In the genomic region with DNA sequence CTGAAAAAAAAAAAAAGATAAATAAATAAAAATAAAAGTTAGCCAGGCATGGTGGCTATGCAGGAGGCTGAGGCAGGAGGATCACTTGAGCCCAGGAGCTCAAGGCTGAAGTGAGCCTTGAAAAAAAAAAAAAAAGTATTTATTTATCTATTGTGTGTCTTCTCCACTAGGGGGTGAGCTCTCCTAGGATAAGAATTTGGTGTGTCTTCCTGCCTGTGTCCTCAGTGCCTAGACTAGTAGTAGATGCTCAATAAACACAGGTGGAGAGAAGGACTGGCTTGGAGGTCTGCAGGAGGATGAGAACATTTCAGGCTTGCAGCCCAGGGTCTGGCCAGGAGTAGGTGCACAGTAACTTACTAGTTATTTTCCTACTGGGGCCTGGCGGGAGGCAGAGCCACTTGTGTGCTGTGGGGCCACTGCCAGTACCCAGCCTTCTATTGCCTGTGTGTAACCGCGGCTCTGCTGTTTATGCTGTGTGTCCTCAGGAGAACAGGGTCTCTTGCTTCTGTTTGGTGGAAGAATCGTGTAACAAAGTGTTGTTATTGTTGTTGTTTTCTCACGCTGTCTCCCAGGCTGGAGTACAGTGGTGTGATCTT, we compare ENCODE assay signal across 8 cellular contexts. TPM values are rescaled to one million over a fixed set of nuclear protein-coding genes. Genes with fewer than 3 reads are reported as not detected.
DNase-seq lines count a peak whose midpoint lies in the region; ATAC-seq and TF ChIP-seq lines count a peak whose summit lies in the region.

No MANE protein-coding gene starts in this region.

- H3K36me3 Mint-ChIP-seq in HFFc6 (ENCODE audit: low read depth), result no peaks in the 10 kb centered on the region
- no peaks in the 10 kb centered on the region for H3K36me3 Mint-ChIP-seq in activated CD4-positive, alpha-beta memory T cell treated with anti-CD3 and anti-CD28 coated beads, Interleukin-2, amount 10 ng/mL, durations not matched to agents 7 days and 5 days (ENCODE audit: low read depth)

- TF ChIP-seq CTCF in HFFc6 (IDR thresholded peaks at IDR 0.05), result peak; percentile 89
- peak; percentile 36 for TF ChIP-seq CTCF in foreskin fibroblast (IDR thresholded peaks at IDR 0.05; ENCODE audit: low read depth, low read length)
- TF ChIP-seq CTCF in transverse colon (IDR thresholded peaks at IDR 0.05), result peak; percentile 47 to 79 (median 55)

- CTCF ChIA-PET in activated CD4-positive, alpha-beta memory T cell treated with anti-CD3 and anti-CD28 coated beads, Interleukin-2, amount 10 ng/mL, durations not matched to agents 7 days and 5 days (lab: Charles Lee), result interaction anchor here (0.6 to 8.0 kb wide), 31 partner anchors 10 to 369 kb away, joined by 3 to 197 read pairs (median 4); a partner anchor contains a TSS

- POLR2A ChIA-PET in activated CD4-positive, alpha-beta memory T cell treated with anti-CD3 and anti-CD28 coated beads, Interleukin-2, amount 10 ng/mL, durations not matched to agents 7 days and 5 days (lab: Charles Lee), result interaction anchor here (0.9 to 1.0 kb wide), 2 partner anchors 83 to 103 kb away, joined by 3 read pairs; no protein-coding TSS in a partner anchor

- H3K4me1 Mint-ChIP-seq in HFFc6 (ENCODE audit: low read depth), result peaks cover 7% of the 10 kb centered on the region; the same call in 1 of the 2 replicates
- H3K4me1 Mint-ChIP-seq in activated CD4-positive, alpha-beta memory T cell treated with anti-CD3 and anti-CD28 coated beads, Interleukin-2, amount 10 ng/mL, durations not matched to agents 7 days and 5 days, result peaks cover 20% of the 10 kb centered on the region

- no peak overlapping the region for H3K27ac ChIP-seq in transverse colon

- no peak for TF ChIP-seq POLR2A in transverse colon (IDR thresholded peaks at IDR 0.05)

- peaks cover 25% of the 10 kb centered on the region for H3K27me3 ChIP-seq in transverse colon

- no peak for ATAC-seq in GM21390 (IDR thresholded peaks at IDR 0.05; ENCODE audit: unreplicated experiment)

- H3K4me3 ChIP-seq in foreskin fibroblast (ENCODE audit: low read depth in 1 of 2, low read length in 2 of 2), result no peak overlapping the region
- no peak overlapping the region for H3K4me3 ChIP-seq in transverse colon

- peak; percentile 68 for DNase-seq in DMS 273 (lab: John Stamatoyannopoulos, UW; ENCODE audit: unreplicated experiment)
- DNase-seq in HFFc6, result peak; percentile 45
- peak; percentile 33 for DNase-seq in SIG-M5 (lab: John Stamatoyannopoulos, UW)
- DNase-seq in foreskin fibroblast, result peak in 1 of 2 donors; percentile 54
- DNase-seq in transverse colon, result no peak
- DNase-seq in occipital lobe (lab: John Stamatoyannopoulos, UW), result no peak
- DNase-seq in activated CD4-positive, alpha-beta memory T cell treated with anti-CD3 and anti-CD28 coated beads, Interleukin-2, amount 10 ng/mL, durations not matched to agents 7 days and 5 days, result no peak

- peaks cover 21% of the 10 kb centered on the region for H3K27me3 Mint-ChIP-seq in HFFc6 (ENCODE audit: insufficient read depth)
- peaks cover 4% of the 10 kb centered on the region for H3K27me3 Mint-ChIP-seq in activated CD4-positive, alpha-beta memory T cell treated with anti-CD3 and anti-CD28 coated beads, Interleukin-2, amount 10 ng/mL, durations not matched to agents 7 days and 5 days

- H3K9me3 ChIP-seq in transverse colon, result no peaks in the 10 kb centered on the region

- H3K4me3 Mint-ChIP-seq in HFFc6, result no peak overlapping the region
- H3K4me3 Mint-ChIP-seq in activated CD4-positive, alpha-beta memory T cell treated with anti-CD3 and anti-CD28 coated beads, Interleukin-2, amount 10 ng/mL, durations not matched to agents 7 days and 5 days, result no peak overlapping the region

- no peaks in the 10 kb centered on the region for H3K36me3 ChIP-seq in transverse colon

- TF ChIP-seq EP300 in transverse colon (IDR thresholded peaks at IDR 0.05; ENCODE audit: low read depth), result no peak

- no peaks in the 10 kb centered on the region for H3K9me3 Mint-ChIP-seq in HFFc6
- no peaks in the 10 kb centered on the region for H3K9me3 Mint-ChIP-seq in activated CD4-positive, alpha-beta memory T cell treated with anti-CD3 and anti-CD28 coated beads, Interleukin-2, amount 10 ng/mL, durations not matched to agents 7 days and 5 days

- in situ Hi-C loops in transverse colon (cut with MboI; ENCODE audit: low pct_ligation_motif_present in 1 of 4, low pct_unique_long_range_greater_than_20kb in 1 of 4, low sequenced_read_pairs in 3 of 4), result loop anchor here (5.0 to 10.0 kb wide), 2 partner anchors 76 to 79 kb away; no protein-coding TSS in a partner anchor

- intact Hi-C loops in transverse colon (cut with DNase I; ENCODE audit: low total_unique reads), result no loop called here

- WGBS in transverse colon (ENCODE audit: low coverage in 1 of 2), 2 donors, result 86% methylated on average over 5 of the region's 5 CpGs; no CpG with 5 or more reads in 1 of the 2 donors

- H3K27ac Mint-ChIP-seq in HFFc6, result no peak overlapping the region
- H3K27ac Mint-ChIP-seq in activated CD4-positive, alpha-beta memory T cell treated with anti-CD3 and anti-CD28 coated beads, Interleukin-2, amount 10 ng/mL, durations not matched to agents 7 days and 5 days, result no peak overlapping the region

- H3K4me1 ChIP-seq in transverse colon, result peaks cover 0 to 9% (median 5%) of the 10 kb centered on the region in 4 donors

RNA-seq across cellular contexts. Expression of a gene that starts 5.4 kb away (rescaled TPM):
- total RNA-seq in HFFc6 (2021; fragmentation: NEBNext Ultra II Directional; extraction: Animal tissue kit (Norgen Biotek cat#: 25700)), result under 1 TPM; 0.21 to 0.88 (median 0.60) TPM
- total RNA-seq in transverse colon, result 1 to 10 TPM in 2 of 4 donors, under 1 TPM in 1, not detected in 1; 0.68 to 2.4 (median 1.1) TPM
- 9.5 TPM for total RNA-seq in occipital lobe
- 1 to 10 TPM; 3.8 to 5.4 TPM for total RNA-seq in activated CD4-positive, alpha-beta memory T cell treated with anti-CD3 and anti-CD28 coated beads, Interleukin-2, amount 10 ng/mL, durations not matched to agents 7 days and 5 days

RNA-seq across cellular contexts. Expression of a gene that starts 37.1 kb away (rescaled TPM):
- total RNA-seq in HFFc6 (2021; fragmentation: NEBNext Ultra II Directional; extraction: Animal tissue kit (Norgen Biotek cat#: 25700)), result 10 to 100 TPM; 46.2 to 49.5 (median 47.1) TPM
- total RNA-seq in transverse colon, result 100 to 1,000 TPM in 2 of 4 donors, 10 to 100 TPM in 2; 61.1 to 410 (median 171) TPM
- 71.0 TPM for total RNA-seq in occipital lobe
- 10 to 100 TPM; 53.2 to 55.3 TPM for total RNA-seq in activated CD4-positive, alpha-beta memory T cell treated with anti-CD3 and anti-CD28 coated beads, Interleukin-2, amount 10 ng/mL, durations not matched to agents 7 days and 5 days

RNA-seq across cellular contexts. Expression of a gene that starts 45.7 kb away (rescaled TPM):
- under 1 TPM in 1 of 6 experiments, not detected in 5; 0.33 TPM for total RNA-seq in HFFc6 (2021; fragmentation: NEBNext Ultra II Directional; extraction: Animal tissue kit (Norgen Biotek cat#: 25700))
- total RNA-seq in transverse colon (under 1 TPM in 2 of 4 donors, not detected in 2; 0.32 to 0.41 TPM), occipital lobe (not detected)
- total RNA-seq in activated CD4-positive, alpha-beta memory T cell treated with anti-CD3 and anti-CD28 coated beads, Interleukin-2, amount 10 ng/mL, durations not matched to agents 7 days and 5 days, result not detected

RNA-seq across cellular contexts. Expression of a gene that starts 50.9 kb away (rescaled TPM):
- total RNA-seq in HFFc6 (2021; fragmentation: NEBNext Ultra II Directional; extraction: Animal tissue kit (Norgen Biotek cat#: 25700)), result under 1 TPM; 0.33 to 0.90 (median 0.51) TPM
- under 1 TPM in 2 of 4 donors, not detected in 2; 0.41 to 0.64 TPM for total RNA-seq in transverse colon
- 0.47 TPM for total RNA-seq in occipital lobe
- total RNA-seq in activated CD4-positive, alpha-beta memory T cell treated with anti-CD3 and anti-CD28 coated beads, Interleukin-2, amount 10 ng/mL, durations not matched to agents 7 days and 5 days, result under 1 TPM; 0.73 to 0.86 TPM

Comparison
In these comparisons a context has a peak if more than half of its experiments do, and no peak if none do; other contexts are left out.
1. DNase-seq: peak in DMS 273 (single experiment), HFFc6 (single experiment) and SIG-M5 (single experiment); none in transverse colon (single experiment), occipital lobe (single experiment) and activated CD4-positive, alpha-beta memory T cell treated with anti-CD3 and anti-CD28 coated beads, Interleukin-2, amount 10 ng/mL, durations not matched to agents 7 days and 5 days (single experiment).
2. CTCF ChIP-seq: peak in every context shown above with its lines; median percentile 89 in HFFc6; 55 in transverse colon; 36 in foreskin fibroblast.